Comparison of ENCODE assay signal across 14 cellular contexts in genomic region chr17:3475155-3475808, GRCh38. TPM values are rescaled to one million over a fixed set of nuclear protein-coding genes. Genes with fewer than 3 reads are reported as not detected.
A peak's percentile ranks its signal among the peaks of the same experiment; 100 is the strongest.
DNase-seq lines count a peak whose midpoint lies in the region; ATAC-seq and TF ChIP-seq lines count a peak whose summit lies in the region.
"Had no signal": no experiment of that assay in that cellular context is flagged by ENCODE, and none has a peak within 500 bp of the region (broad histone marks: within the 10 kb centered on the region; RNA-seq: fewer than 3 reads in every experiment).

No MANE protein-coding gene starts in this region.

- H3K4me2 ChIP-seq in skeletal muscle satellite cell (ENCODE audit: low read length) = peak overlapping the region; percentile 90

- no peaks in the 10 kb centered on the region for H3K9me3 ChIP-seq in right lobe of liver
- H3K9me3 ChIP-seq in skeletal muscle satellite cell (replicated peaks; ENCODE audit: low read length) = no peaks in the 10 kb centered on the region
- H3K9me3 ChIP-seq in body of pancreas = no peaks in the 10 kb centered on the region

- ATAC-seq in right lobe of liver (peak; percentile 15 to 59 (median 37)), HG03175 (IDR thresholded peaks at IDR 0.05; ENCODE audit: unreplicated experiment) (no peak), GM18520 (IDR thresholded peaks at IDR 0.05; ENCODE audit: unreplicated experiment) (no peak), body of pancreas (no peak)

- 22% methylated on average over 6 of the region's 6 CpGs for WGBS in right lobe of liver (ENCODE audit: insufficient coverage, low coverage, low lambda C conversion rate, missing lambda C conversion rate)
- 71 to 77% methylated on average over 6 of the region's 6 CpGs for WGBS in body of pancreas, 2 donors

- H3K36me3 ChIP-seq in right lobe of liver = no peaks in the 10 kb centered on the region
- no peaks in the 10 kb centered on the region for H3K36me3 ChIP-seq in skeletal muscle satellite cell (ENCODE audit: insufficient read depth, low read length)
- no peaks in the 10 kb centered on the region for H3K36me3 ChIP-seq in body of pancreas (replicated peaks in 1 of 2; ENCODE audit: insufficient read depth in 1 of 2, low read depth in 2 of 2)

- DNase-seq in Ammon's horn (ENCODE audit: low spot score) (peak; percentile 26), dorsolateral prefrontal cortex (no peak), right lobe of liver (peak in 1 of 3 donors; percentile 66), RKO (ENCODE audit: low spot score) (no peak), body of pancreas (no peak)
- DNase-seq: activated T-cell treated with anti-CD3 and anti-CD28 coated beads for 4 hours; NCI-H146; NCI-H510A treated with DMSO at 0.1 percent for 48 hours; stimulated activated naive CD4-positive, alpha-beta T cell had no signal

- no peak overlapping the region for H3K9ac ChIP-seq in skeletal muscle satellite cell (ENCODE audit: low read depth, low read length)

- no peaks in the 10 kb centered on the region for H3K27me3 ChIP-seq in dorsolateral prefrontal cortex
- no peaks in the 10 kb centered on the region for H3K27me3 ChIP-seq in right lobe of liver
- H3K27me3 ChIP-seq in skeletal muscle satellite cell (ENCODE audit: control insufficient read depth, insufficient read depth, low read length) = peaks cover 2% of the 10 kb centered on the region
- H3K27me3 ChIP-seq in body of pancreas = no peaks in the 10 kb centered on the region

- H3K4me3 ChIP-seq in dorsolateral prefrontal cortex (peak overlapping the region in 49 of 59 donors; percentile 27 to 76 (median 59)), right lobe of liver (peak overlapping the region in 2 of 3 donors; percentile 48 to 57), skeletal muscle satellite cell (ENCODE audit: low read length) (no peak overlapping the region), body of pancreas (no peak overlapping the region)

- TF ChIP-seq CTCF in dorsolateral prefrontal cortex (IDR thresholded peaks at IDR 0.05 in 54 of 56, conservative IDR thresholded peaks at IDR 0.05 in 2 of 56; ENCODE audit: low read depth in 1 of 56, partially characterized antibody in 56 of 56) = peak in 1 of 56 donors; percentile 25
- no peak for TF ChIP-seq CTCF in right lobe of liver (IDR thresholded peaks at IDR 0.05)
- no peak for TF ChIP-seq CTCF in body of pancreas (IDR thresholded peaks at IDR 0.05)

- peak overlapping the region in 58 of 59 donors; percentile 55 to 94 (median 82) for H3K27ac ChIP-seq in dorsolateral prefrontal cortex
- H3K27ac ChIP-seq in right lobe of liver = peak overlapping the region; percentile 30 to 93 (median 85)
- peak overlapping the region in 2 of 4 donors; percentile 35 to 41 for H3K27ac ChIP-seq in body of pancreas

- intact Hi-C loops in dorsolateral prefrontal cortex (cut with DNase I) = loop anchor here (2.0 to 10.0 kb wide), 3 partner anchors 60 to 172 kb away; partner anchors contain the start of genes CTNS (in 1 of the 2) and SHPK (in 1 of the 2)
- intact Hi-C loops in right lobe of liver (cut with DNase I) = no loop called here
- intact Hi-C loops in body of pancreas (cut with DNase I) = no loop called here

- H3K4me1 ChIP-seq in right lobe of liver (peaks cover 0 to 16% (median 5%) of the 10 kb centered on the region in 4 donors), skeletal muscle satellite cell (ENCODE audit: control insufficient read depth, insufficient read depth, low read length) (no peaks in the 10 kb centered on the region), body of pancreas (peaks cover 16% of the 10 kb centered on the region)

- TF ChIP-seq POLR2A in right lobe of liver (IDR thresholded peaks at IDR 0.05) (no peak), body of pancreas (IDR thresholded peaks at IDR 0.05) (no peak)

RNA-seq across cellular contexts. Expression of gene ASPA, which starts 0.5 kb away (rescaled TPM):
- total RNA-seq in dorsolateral prefrontal cortex = 100 to 1,000 TPM in 7 of 120 experiments, 10 to 100 TPM in 112, 1 to 10 TPM in 1; 6.7 to 164 (median 40.2) TPM
- 1 to 10 TPM; 1.7 to 6.0 (median 4.2) TPM for total RNA-seq in right lobe of liver
- total RNA-seq in skeletal muscle satellite cell (2012; rRNA removed) = under 0.01 and 1.3 TPM in 2 replicates
- total RNA-seq in body of pancreas = under 1 TPM; 0.66 to 0.78 TPM

RNA-seq across cellular contexts. Expression of gene SPATA22, which starts 3.7 kb away (rescaled TPM):
- total RNA-seq in dorsolateral prefrontal cortex = 1 to 10 TPM in 88 of 120 experiments, under 1 TPM in 25, not detected in 7; 0.38 to 5.6 (median 1.6) TPM
- total RNA-seq in right lobe of liver = not detected
- total RNA-seq in skeletal muscle satellite cell (2012; rRNA removed) = under 0.01 and 0.76 TPM in 2 replicates
- total RNA-seq in body of pancreas = not detected
- total RNA-seq: myocyte, RPMI7951 had no signal

RNA-seq across cellular contexts. Expression of gene OR1E2, which starts 41.6 kb away (rescaled TPM):
- total RNA-seq in dorsolateral prefrontal cortex = 1 to 10 TPM in 12 of 120 experiments, under 1 TPM in 32, not detected in 76; 0.48 to 1.6 (median 0.76) TPM
- not detected for total RNA-seq in right lobe of liver
- not detected in 2 replicates for total RNA-seq in skeletal muscle satellite cell (2012; rRNA removed)
- total RNA-seq in body of pancreas = not detected
- total RNA-seq: myocyte, RPMI7951 had no signal

Comparison
In these comparisons a context has a peak if more than half of its experiments do, and no peak if none do; other contexts are left out.
1. H3K4me3 ChIP-seq: peak in dorsolateral prefrontal cortex (49 of 59) and right lobe of liver (2 of 3); none in skeletal muscle satellite cell (single experiment) and body of pancreas (0 of 2).
2. ATAC-seq: peak in right lobe of liver (4 of 4); none in HG03175 (single experiment), GM18520 (single experiment) and body of pancreas (single experiment).
3. intact Hi-C loops: an anchor here in dorsolateral prefrontal cortex (2.0 to 10.0 kb wide); none called in right lobe of liver and body of pancreas.